Comparison of ENCODE assay signal across 24 cellular contexts in the genomic region with DNA sequence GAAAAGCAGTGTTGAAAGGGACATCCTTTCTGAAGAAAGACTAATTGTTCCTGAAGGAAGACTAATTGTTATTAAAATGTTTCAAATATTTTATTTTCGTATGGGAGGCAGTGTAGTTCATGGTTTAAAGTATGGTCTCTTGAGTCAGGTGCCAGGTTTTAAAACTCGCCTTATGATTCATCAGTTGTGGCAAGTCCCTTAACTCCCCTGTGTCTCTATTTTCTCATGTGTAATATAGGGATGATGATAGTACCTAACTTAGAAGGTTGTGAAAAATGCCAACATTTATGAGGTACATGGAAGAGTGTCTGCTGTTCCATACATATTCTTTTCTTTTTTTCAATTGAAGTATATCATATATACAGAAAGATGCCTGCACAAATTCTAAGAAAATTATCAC.
"Had no signal": no experiment of that assay in that cellular context is flagged by ENCODE, and none has a peak within 500 bp of the region (broad histone marks: within the 10 kb centered on the region; RNA-seq: fewer than 3 reads in every experiment).

No MANE protein-coding gene starts in this region.

- H3K27me3 Mint-ChIP-seq: activated CD4-positive, alpha-beta memory T cell treated with anti-CD3 and anti-CD28 coated beads, Interleukin-2, amount 10 ng/mL, durations not matched to agents 7 days and 5 days; activated naive CD4-positive, alpha-beta T cell treated with anti-CD3 and anti-CD28 coated beads, Interleukin-2, amount 50 U/mL, for 24 hours; effector memory CD8-positive, alpha-beta T cell had no signal

- H3K9me3 Mint-ChIP-seq: activated naive CD4-positive, alpha-beta T cell treated with anti-CD3 and anti-CD28 coated beads, Interleukin-2, amount 50 U/mL, for 24 hours had no signal

- H3K4me1 Mint-ChIP-seq: activated CD4-positive, alpha-beta memory T cell treated with anti-CD3 and anti-CD28 coated beads, Interleukin-2, amount 10 ng/mL, durations not matched to agents 7 days and 5 days; nephron progenitor cell had no signal

- H3K27ac Mint-ChIP-seq: activated CD4-positive, alpha-beta memory T cell treated with anti-CD3 and anti-CD28 coated beads, Interleukin-2, amount 10 ng/mL, durations not matched to agents 7 days and 5 days; activated naive CD4-positive, alpha-beta T cell treated with anti-CD3 and anti-CD28 coated beads, Interleukin-2, amount 50 U/mL, for 24 hours; effector memory CD8-positive, alpha-beta T cell; nephron progenitor cell; WTC11 had no signal

- ATAC-seq: effector memory CD8-positive, alpha-beta T cell; heart right ventricle; left colon; mucosa of descending colon; pancreas; psoas muscle; right cardiac atrium; WTC11 had no signal

- DNase-seq: activated CD4-positive, alpha-beta memory T cell treated with anti-CD3 and anti-CD28 coated beads, Interleukin-2, amount 10 ng/mL, durations not matched to agents 7 days and 5 days; activated CD4-positive, alpha-beta T cell treated with anti-CD3 and anti-CD28 coated beads for 48 hours; activated effector memory CD4-positive, alpha-beta T cell treated with Interleukin-2 at 50 U/mL for 16 hours; colonic mucosa; dorsolateral prefrontal cortex; effector memory CD8-positive, alpha-beta T cell; heart right ventricle; islet precursor cell; left colon; mesendoderm; mucosa of descending colon; nephron progenitor cell; pancreas; psoas muscle; right cardiac atrium; stimulated activated CD4-positive, alpha-beta T cell treated with anti-CD3 and anti-CD28 coated beads, Interleukin-4, amount 100 ng/mL, for 4 hours; stomach; T-helper 9 cell had no signal

- H3K36me3 Mint-ChIP-seq: activated naive CD4-positive, alpha-beta T cell treated with anti-CD3 and anti-CD28 coated beads, Interleukin-2, amount 50 U/mL, for 24 hours had no signal

- H3K4me3 ChIP-seq: breast epithelium, colonic mucosa, dorsolateral prefrontal cortex, esophagus muscularis mucosa, heart right ventricle, mucosa of descending colon, pancreas, psoas muscle, stomach, suprapubic skin, tibial nerve had no signal

- H3K4me3 Mint-ChIP-seq: activated CD4-positive, alpha-beta memory T cell treated with anti-CD3 and anti-CD28 coated beads, Interleukin-2, amount 10 ng/mL, durations not matched to agents 7 days and 5 days; activated naive CD4-positive, alpha-beta T cell treated with anti-CD3 and anti-CD28 coated beads, Interleukin-2, amount 50 U/mL, for 24 hours; effector memory CD8-positive, alpha-beta T cell; nephron progenitor cell; WTC11 had no signal
